In the genomic region with DNA sequence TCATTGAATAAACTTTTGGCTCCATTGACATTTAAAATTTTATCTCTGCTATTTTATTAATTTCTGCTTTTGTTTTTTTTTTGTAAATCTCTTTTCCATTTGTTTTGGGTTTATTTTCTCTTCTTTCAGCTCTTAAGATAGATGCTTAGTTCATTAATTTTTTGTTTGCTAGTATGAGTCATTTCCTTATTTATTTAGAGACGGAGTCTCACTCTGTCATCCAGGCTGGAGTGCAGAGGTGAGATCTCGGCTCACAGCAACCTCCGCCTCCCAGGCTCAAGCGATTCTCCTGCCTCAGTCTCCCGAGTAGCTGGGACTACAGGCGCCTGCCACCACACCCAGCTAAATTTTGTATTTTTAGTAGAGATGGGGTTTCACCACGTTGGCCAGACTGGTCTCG, we compare ENCODE assay signal across 1 cellular context.
TF ChIP-seq lines count a peak whose summit lies in the region.

No MANE protein-coding gene starts in this region.

TF ChIP-seq in HepG2, 621 proteins besides CTCF, POLR2A, EP300 and RAD21 (continued from another document):
- TF ChIP-seq, protein P1, sequence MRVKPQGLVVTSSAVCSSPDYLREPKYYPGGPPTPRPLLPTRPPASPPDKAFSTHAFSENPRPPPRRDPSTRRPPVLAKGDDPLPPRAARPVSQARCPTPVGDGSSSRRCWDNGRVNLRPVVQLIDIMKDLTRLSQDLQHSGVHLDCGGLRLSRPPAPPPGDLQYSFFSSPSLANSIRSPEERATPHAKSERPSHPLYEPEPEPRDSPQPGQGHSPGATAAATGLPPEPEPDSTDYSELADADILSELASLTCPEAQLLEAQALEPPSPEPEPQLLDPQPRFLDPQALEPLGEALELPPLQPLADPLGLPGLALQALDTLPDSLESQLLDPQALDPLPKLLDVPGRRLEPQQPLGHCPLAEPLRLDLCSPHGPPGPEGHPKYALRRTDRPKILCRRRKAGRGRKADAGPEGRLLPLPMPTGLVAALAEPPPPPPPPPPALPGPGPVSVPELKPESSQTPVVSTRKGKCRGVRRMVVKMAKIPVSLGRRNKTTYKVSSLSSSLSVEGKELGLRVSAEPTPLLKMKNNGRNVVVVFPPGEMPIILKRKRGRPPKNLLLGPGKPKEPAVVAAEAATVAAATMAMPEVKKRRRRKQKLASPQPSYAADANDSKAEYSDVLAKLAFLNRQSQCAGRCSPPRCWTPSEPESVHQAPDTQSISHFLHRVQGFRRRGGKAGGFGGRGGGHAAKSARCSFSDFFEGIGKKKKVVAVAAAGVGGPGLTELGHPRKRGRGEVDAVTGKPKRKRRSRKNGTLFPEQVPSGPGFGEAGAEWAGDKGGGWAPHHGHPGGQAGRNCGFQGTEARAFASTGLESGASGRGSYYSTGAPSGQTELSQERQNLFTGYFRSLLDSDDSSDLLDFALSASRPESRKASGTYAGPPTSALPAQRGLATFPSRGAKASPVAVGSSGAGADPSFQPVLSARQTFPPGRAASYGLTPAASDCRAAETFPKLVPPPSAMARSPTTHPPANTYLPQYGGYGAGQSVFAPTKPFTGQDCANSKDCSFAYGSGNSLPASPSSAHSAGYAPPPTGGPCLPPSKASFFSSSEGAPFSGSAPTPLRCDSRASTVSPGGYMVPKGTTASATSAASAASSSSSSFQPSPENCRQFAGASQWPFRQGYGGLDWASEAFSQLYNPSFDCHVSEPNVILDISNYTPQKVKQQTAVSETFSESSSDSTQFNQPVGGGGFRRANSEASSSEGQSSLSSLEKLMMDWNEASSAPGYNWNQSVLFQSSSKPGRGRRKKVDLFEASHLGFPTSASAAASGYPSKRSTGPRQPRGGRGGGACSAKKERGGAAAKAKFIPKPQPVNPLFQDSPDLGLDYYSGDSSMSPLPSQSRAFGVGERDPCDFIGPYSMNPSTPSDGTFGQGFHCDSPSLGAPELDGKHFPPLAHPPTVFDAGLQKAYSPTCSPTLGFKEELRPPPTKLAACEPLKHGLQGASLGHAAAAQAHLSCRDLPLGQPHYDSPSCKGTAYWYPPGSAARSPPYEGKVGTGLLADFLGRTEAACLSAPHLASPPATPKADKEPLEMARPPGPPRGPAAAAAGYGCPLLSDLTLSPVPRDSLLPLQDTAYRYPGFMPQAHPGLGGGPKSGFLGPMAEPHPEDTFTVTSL (CRISPR knock-in tag; IDR thresholded peaks at IDR 0.05; ENCODE audit: borderline replicate concordance) = peak; percentile 43; the same call in 1 of the 2 replicates
- peak; percentile 61 for TF ChIP-seq FOXA3 (CRISPR knock-in tag; IDR thresholded peaks at IDR 0.05)
- TF ChIP-seq FOSL2 (CRISPR knock-in tag; IDR thresholded peaks at IDR 0.05) = peak; percentile 82
TF ChIP-seq in HepG2: peak in this region for 5; not testable (repeated sequence) for 616.
